Comparison of ENCODE assay signal across 10 cellular contexts in genomic region chr11:46330154-46330886, GRCh38. TPM values are rescaled to one million over a fixed set of nuclear protein-coding genes. Genes with fewer than 3 reads are reported as not detected.
DNase-seq lines count a peak whose midpoint lies in the region; ATAC-seq and TF ChIP-seq lines count a peak whose summit lies in the region.
"Had no signal": no experiment of that assay in that cellular context is flagged by ENCODE, and none has a peak within 500 bp of the region (broad histone marks: within the 10 kb centered on the region; RNA-seq: fewer than 3 reads in every experiment).

No MANE protein-coding gene starts in this region.

- H3K9ac ChIP-seq in H9 (ENCODE audit: extremely low read depth, insufficient read length, low read length) (no peak overlapping the region), iPS-20b (ENCODE audit: low read depth, low read length) (no peak overlapping the region; the same call in 1 of the 2 replicates)

- H3K27me3 ChIP-seq in H9 (ENCODE audit: insufficient read depth, low read length), result peaks cover 22% of the 10 kb centered on the region; the same call in 1 of the 2 replicates
- peaks cover 4% of the 10 kb centered on the region; the same call in 1 of the 2 replicates for H3K27me3 ChIP-seq in SJCRH30
- peaks cover 59% of the 10 kb centered on the region for H3K27me3 ChIP-seq in iPS-20b (ENCODE audit: insufficient read depth, low read length)

- H4K91ac ChIP-seq in H9 (ENCODE audit: insufficient read length, low read depth, low read length), result no peak overlapping the region

- no peak overlapping the region for H3K56ac ChIP-seq in H9 (ENCODE audit: insufficient read length, low read depth, low read length)

- H3K4me3 Mint-ChIP-seq in H9, result peak overlapping the region; percentile 20 to 65; a peak in 4 of 5 replicates
- H3K4me3 Mint-ChIP-seq: activated B cell treated with CpG ODN at 0.5 μM for 24 hours had no signal

- peak; percentile 56 for DNase-seq in DMS 273 (lab: John Stamatoyannopoulos, UW; ENCODE audit: unreplicated experiment)
- no peak for DNase-seq in DMS 273 treated with DMSO at 0.1 percent for 48 hours (lab: John Stamatoyannopoulos, UW)
- DNase-seq in H9, result no peak
- DNase-seq in SJCRH30, result peak; percentile 63 to 77
- no peak for DNase-seq in SK-N-DZ (ENCODE audit: low spot score)
- DNase-seq: activated B cell treated with CpG ODN at 0.5 μM for 24 hours had no signal

- H2BK120ac ChIP-seq in H9 (ENCODE audit: low read depth, low read length, poor library complexity, severe bottlenecking), result no peak overlapping the region

- H2BK20ac ChIP-seq in H9 (ENCODE audit: low read depth, low read length, poor library complexity, severe bottlenecking), result no peak overlapping the region

- no peak overlapping the region for H3K4ac ChIP-seq in H9 (ENCODE audit: low read depth, low read length)

- no peak overlapping the region for H2BK5ac ChIP-seq in H9 (ENCODE audit: insufficient read length, low read length)

- no peak for ATAC-seq in esophagus mucosa
- no peak for ATAC-seq in GM21528 (IDR thresholded peaks at IDR 0.05; ENCODE audit: low FRiP score, unreplicated experiment)

- no peaks in the 10 kb centered on the region for H3K79me2 ChIP-seq in H9 (ENCODE audit: insufficient read depth, low read length)

- H3T11ph ChIP-seq in H9 (ENCODE audit: low read length), result no peak overlapping the region

- no peak overlapping the region for H4K5ac ChIP-seq in H9 (ENCODE audit: insufficient read length, low read depth, low read length)

- H2BK12ac ChIP-seq in H9 (ENCODE audit: insufficient read length, low read depth, low read length), result no peak overlapping the region

- H3K36me3 ChIP-seq in SJCRH30, result no peaks in the 10 kb centered on the region
- H3K36me3 ChIP-seq in iPS-20b (ENCODE audit: insufficient read depth, low read depth, low read length), result no peaks in the 10 kb centered on the region

- no peak overlapping the region for H3K4me2 ChIP-seq in H9 (ENCODE audit: insufficient read depth, insufficient read length, low read length)

- H3K9me3 ChIP-seq in H9 (ENCODE audit: control insufficient read depth, low read depth, low read length), result no peaks in the 10 kb centered on the region
- H3K9me3 ChIP-seq in SJCRH30 (replicated peaks), result no peaks in the 10 kb centered on the region
- H3K9me3 ChIP-seq in iPS-20b (ENCODE audit: insufficient read depth, low read depth, low read length), result no peaks in the 10 kb centered on the region

- no peak overlapping the region for H3K14ac ChIP-seq in H9 (ENCODE audit: insufficient read depth, low read length)

- no peak overlapping the region for H3K23ac ChIP-seq in H9 (ENCODE audit: insufficient read length, low read depth, low read length)

- peaks cover 72% of the 10 kb centered on the region for H3K27me3 Mint-ChIP-seq in H9 (ENCODE audit: low read depth)

- no CpG with 5 or more reads among the region's 11 CpGs for WGBS in H9 (ENCODE audit: extremely low coverage, insufficient read length, low lambda C conversion rate)

- H3K18ac ChIP-seq in H9 (ENCODE audit: insufficient read length, low read depth, low read length), result no peak overlapping the region

- no peak overlapping the region for H3K27ac ChIP-seq in H9 (ENCODE audit: insufficient read length, low read depth, low read length)
- H3K27ac ChIP-seq in SJCRH30, result no peak overlapping the region
- H3K27ac ChIP-seq in iPS-20b (ENCODE audit: low read length), result no peak overlapping the region
- H3K27ac ChIP-seq: 22Rv1 had no signal

- no peaks in the 10 kb centered on the region for H3K79me1 ChIP-seq in H9 (ENCODE audit: insufficient read depth, low read depth, low read length, poor library complexity, severe bottlenecking)

- TF ChIP-seq CTCF in H9 (conservative IDR thresholded peaks at IDR 0.05), result no peak

- peak overlapping the region in 1 of 3 experiments; percentile 64; a peak in 1 of 7 replicates for H3K27ac Mint-ChIP-seq in H9
- H3K27ac Mint-ChIP-seq: activated B cell treated with CpG ODN at 0.5 μM for 24 hours had no signal

- peaks cover 0 to 4% (median 0%) of the 10 kb centered on the region in 3 experiments; a peak in 1 of 7 replicates for H3K36me3 Mint-ChIP-seq in H9 (ENCODE audit: insufficient read depth in 1 of 3, low read depth in 3 of 3)

- no peak overlapping the region for H4K8ac ChIP-seq in H9 (replicated peaks; ENCODE audit: insufficient read length, low read depth, low read length)

- H4K20me1 ChIP-seq in H9 (ENCODE audit: control insufficient read depth, insufficient read depth, insufficient read length), result no peaks in the 10 kb centered on the region

- no peak overlapping the region for H2BK15ac ChIP-seq in H9 (ENCODE audit: low read depth, low read length)

- H3K4me3 ChIP-seq in SJCRH30 (no peak overlapping the region), iPS-20b (ENCODE audit: low read length) (peak overlapping the region; percentile 29; the same call in 1 of the 2 replicates)

- H3K4me1 ChIP-seq in H9 (ENCODE audit: insufficient read depth, low read length) (peaks cover 3% of the 10 kb centered on the region; the same call in 1 of the 2 replicates), SJCRH30 (peaks cover 15% of the 10 kb centered on the region), iPS-20b (ENCODE audit: insufficient read depth, low read length) (peaks cover 17% of the 10 kb centered on the region)

- no peak overlapping the region for H2AFZ ChIP-seq in H9 (ENCODE audit: low read length)

- H3K23me2 ChIP-seq in H9 (ENCODE audit: insufficient read length, low read depth, low read length, poor library complexity, severe bottlenecking), result peaks cover 7% of the 10 kb centered on the region

- H3K9me3 Mint-ChIP-seq in H9, result no peaks in the 10 kb centered on the region; a peak in 1 of 5 replicates
- H3K9me3 Mint-ChIP-seq: activated B cell treated with CpG ODN at 0.5 μM for 24 hours had no signal

- no peak overlapping the region for H2AK5ac ChIP-seq in H9 (ENCODE audit: insufficient read length, low read length)

- peaks cover 37 to 60% of the 10 kb centered on the region in 2 experiments for H3K4me1 Mint-ChIP-seq in H9

RNA-seq across cellular contexts. Expression of gene DGKZ, which starts 16.9 kb away (rescaled TPM):
- total RNA-seq in H9 (2021) (68.8 and 68.9 TPM in 2 replicates), esophagus mucosa (31.4 TPM)
- 34.2 and 42.1 TPM in 2 replicates for total RNA-seq in SJCRH30 (2014; rRNA removed; shearing (Covaris generic))
- 54.5 and 58.7 TPM in 2 replicates for polyA plus RNA-seq in SK-N-DZ (2014; cell fraction: cytosol; rRNA removed)
- polyA plus RNA-seq in SK-N-DZ (2014; cell fraction: nucleus; rRNA removed), result 148 and 162 TPM in 2 replicates

RNA-seq across cellular contexts. Expression of gene MDK, which starts 51.1 kb away (rescaled TPM):
- total RNA-seq in H9 (2021) (392 and 407 TPM in 2 replicates), esophagus mucosa (40.9 TPM)
- total RNA-seq in SJCRH30 (2014; rRNA removed; shearing (Covaris generic)), result 122 and 142 TPM in 2 replicates
- 2,839 and 3,450 TPM in 2 replicates for polyA plus RNA-seq in SK-N-DZ (2014; cell fraction: cytosol; rRNA removed)
- 2,101 and 2,397 TPM in 2 replicates for polyA plus RNA-seq in SK-N-DZ (2014; cell fraction: nucleus; rRNA removed)

RNA-seq across cellular contexts. Expression of gene CREB3L1, which starts 52.9 kb away (rescaled TPM):
- total RNA-seq in H9 (2021) (2.6 and 3.3 TPM in 2 replicates), esophagus mucosa (0.64 TPM)
- total RNA-seq in SJCRH30 (2014; rRNA removed; shearing (Covaris generic)), result 0.30 and 0.34 TPM in 2 replicates
- polyA plus RNA-seq in SK-N-DZ (2014; cell fraction: cytosol; rRNA removed), result 0.21 TPM in 1 of 2 replicates, not detected in the other
- polyA plus RNA-seq in SK-N-DZ (2014; cell fraction: nucleus; rRNA removed), result not detected in 2 replicates
- total RNA-seq: activated B cell treated with CpG ODN at 0.5 μM for 24 hours had no signal

Comparison
In these comparisons a context has a peak if more than half of its experiments do, and no peak if none do; other contexts are left out.
1. DNase-seq: peak in DMS 273 (single experiment) and SJCRH30 (2 of 2); none in DMS 273 treated with DMSO at 0.1 percent for 48 hours (single experiment), H9 (single experiment) and SK-N-DZ (single experiment).